In the genomic region with DNA sequence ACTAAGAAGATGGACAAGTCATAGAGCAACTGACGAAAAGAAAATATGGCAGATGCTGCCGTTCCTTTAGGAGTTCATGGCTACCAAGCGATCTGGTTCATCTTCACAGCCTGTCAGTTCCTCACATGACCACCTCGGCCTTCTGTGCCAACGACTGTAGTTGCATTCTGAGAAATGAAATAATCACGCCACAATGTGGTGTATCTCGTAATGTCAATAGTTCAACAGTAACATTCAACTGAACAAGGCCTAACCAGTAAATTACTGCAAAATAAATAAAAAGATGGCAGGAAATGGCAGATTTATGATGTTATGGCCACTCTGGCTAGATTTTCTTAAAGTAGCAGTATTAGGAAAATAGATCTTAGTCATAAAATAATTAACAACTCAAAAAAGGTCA, we compare ENCODE assay signal across 10 cellular contexts. TPM values are rescaled to one million over a fixed set of nuclear protein-coding genes. Genes with fewer than 3 reads are reported as not detected.
DNase-seq lines count a peak whose midpoint lies in the region; ATAC-seq and TF ChIP-seq lines count a peak whose summit lies in the region.
"Had no signal": no experiment of that assay in that cellular context is flagged by ENCODE, and none has a peak within 500 bp of the region (broad histone marks: within the 10 kb centered on the region; RNA-seq: fewer than 3 reads in every experiment).

No MANE protein-coding gene starts in this region.

- intact Hi-C loops in CD14-positive monocyte (cut with micrococcal nuclease): no loop called here

- no peak overlapping the region for H3K4me3 Mint-ChIP-seq in CD14-positive monocyte
- peak overlapping the region; percentile 72 for H3K4me3 Mint-ChIP-seq in activated CD4-positive, alpha-beta T cell treated with anti-CD3 and anti-CD28 coated beads, Interleukin-2, amount 10 ng/mL, durations not matched to agents 7 days and 5 days
- peak overlapping the region; percentile 62 to 91 for H3K4me3 Mint-ChIP-seq in effector memory CD8-positive, alpha-beta T cell
- H3K4me3 Mint-ChIP-seq: stimulated activated memory B cell treated with anti-CD40 and anti-IgM and Interleukin-4, amounts not matched to agents 10 μg/mL and 1 μg/mL and 100 μg/mL, for 72 hours had no signal

- peaks cover 0 to 2% (median under 1%) of the 10 kb centered on the region in 3 donors for H3K27me3 Mint-ChIP-seq in CD14-positive monocyte (ENCODE audit: low read depth in 3 of 3)
- H3K27me3 Mint-ChIP-seq in activated CD4-positive, alpha-beta T cell treated with anti-CD3 and anti-CD28 coated beads, Interleukin-2, amount 10 ng/mL, durations not matched to agents 7 days and 5 days: no peaks in the 10 kb centered on the region
- no peaks in the 10 kb centered on the region for H3K27me3 Mint-ChIP-seq in effector memory CD8-positive, alpha-beta T cell

- DNase-seq in CD14-positive monocyte (ENCODE audit: low spot score): no peak
- DNase-seq in NCI-H2081 (lab: John Stamatoyannopoulos, UW): peak; percentile 51 to 77
- DNase-seq in activated CD4-positive, alpha-beta T cell treated with anti-CD3 and anti-CD28 coated beads, Interleukin-2, amount 10 ng/mL, durations not matched to agents 7 days and 5 days: peak; percentile 65
- DNase-seq in effector memory CD8-positive, alpha-beta T cell: peak; percentile 58 to 67 (median 64)
- no peak for DNase-seq in T1000 (lab: John Stamatoyannopoulos, UW)
- no peak for DNase-seq in SIG-M5 treated with dmso at 0.1 percent for 504 hours (lab: John Stamatoyannopoulos, UW; ENCODE audit: unreplicated experiment)
- DNase-seq: T-helper 9 cell had no signal

- POLR2A ChIA-PET in activated CD4-positive, alpha-beta T cell treated with anti-CD3 and anti-CD28 coated beads, Interleukin-2, amount 10 ng/mL, durations not matched to agents 7 days and 5 days (lab: Charles Lee): no interaction called here

- no peak for TF ChIP-seq CTCF in CD14-positive monocyte (IDR thresholded peaks at IDR 0.05)

- peaks cover 60% of the 10 kb centered on the region for H3K4me1 Mint-ChIP-seq in CD14-positive monocyte
- H3K4me1 Mint-ChIP-seq in activated CD4-positive, alpha-beta T cell treated with anti-CD3 and anti-CD28 coated beads, Interleukin-2, amount 10 ng/mL, durations not matched to agents 7 days and 5 days: peaks cover 63% of the 10 kb centered on the region
- H3K4me1 Mint-ChIP-seq in effector memory CD8-positive, alpha-beta T cell (ENCODE audit: low read depth in 2 of 2): peaks cover 29 to 63% of the 10 kb centered on the region in 2 donors

- H3K27ac Mint-ChIP-seq in CD14-positive monocyte: peak overlapping the region; percentile 11 to 86 (median 57)
- peak overlapping the region; percentile 93 for H3K27ac Mint-ChIP-seq in activated CD4-positive, alpha-beta T cell treated with anti-CD3 and anti-CD28 coated beads, Interleukin-2, amount 10 ng/mL, durations not matched to agents 7 days and 5 days
- peak overlapping the region; percentile 67 to 98 for H3K27ac Mint-ChIP-seq in effector memory CD8-positive, alpha-beta T cell
- H3K27ac Mint-ChIP-seq: stimulated activated memory B cell treated with anti-CD40 and anti-IgM and Interleukin-4, amounts not matched to agents 10 μg/mL and 1 μg/mL and 100 μg/mL, for 72 hours had no signal

- CTCF ChIA-PET in activated CD4-positive, alpha-beta T cell treated with anti-CD3 and anti-CD28 coated beads, Interleukin-2, amount 10 ng/mL, durations not matched to agents 7 days and 5 days (lab: Charles Lee): interaction anchor here (1.1 kb wide), 1 partner anchor 17 kb away, joined by 8 read pairs; no protein-coding TSS in a partner anchor

- peaks cover 3 to 6% of the 10 kb centered on the region in 2 donors for H3K36me3 Mint-ChIP-seq in CD14-positive monocyte
- peaks cover 47% of the 10 kb centered on the region for H3K36me3 Mint-ChIP-seq in activated CD4-positive, alpha-beta T cell treated with anti-CD3 and anti-CD28 coated beads, Interleukin-2, amount 10 ng/mL, durations not matched to agents 7 days and 5 days (ENCODE audit: low read depth)
- peaks cover 41% of the 10 kb centered on the region for H3K36me3 Mint-ChIP-seq in effector memory CD8-positive, alpha-beta T cell (ENCODE audit: insufficient read depth)
- H3K36me3 Mint-ChIP-seq: stimulated activated memory B cell treated with anti-CD40 and anti-IgM and Interleukin-4, amounts not matched to agents 10 μg/mL and 1 μg/mL and 100 μg/mL, for 72 hours had no signal

- no peaks in the 10 kb centered on the region for H3K9me3 Mint-ChIP-seq in CD14-positive monocyte
- H3K9me3 Mint-ChIP-seq in activated CD4-positive, alpha-beta T cell treated with anti-CD3 and anti-CD28 coated beads, Interleukin-2, amount 10 ng/mL, durations not matched to agents 7 days and 5 days: no peaks in the 10 kb centered on the region
- H3K9me3 Mint-ChIP-seq in effector memory CD8-positive, alpha-beta T cell: no peaks in the 10 kb centered on the region
- H3K9me3 Mint-ChIP-seq: stimulated activated memory B cell treated with anti-CD40 and anti-IgM and Interleukin-4, amounts not matched to agents 10 μg/mL and 1 μg/mL and 100 μg/mL, for 72 hours had no signal

- peak; percentile 54 for ATAC-seq in effector memory CD8-positive, alpha-beta T cell (replicated peaks)
- ATAC-seq in HG03460 (IDR thresholded peaks at IDR 0.05; ENCODE audit: unreplicated experiment) (no peak), GM19328 (IDR thresholded peaks at IDR 0.05; ENCODE audit: unreplicated experiment) (no peak)
- ATAC-seq: stimulated activated memory B cell treated with anti-CD40 and anti-IgM and Interleukin-4, amounts not matched to agents 10 μg/mL and 1 μg/mL and 100 μg/mL, for 72 hours had no signal

RNA-seq across cellular contexts. Expression of a gene that starts 4.4 kb away (rescaled TPM):
- polyA plus RNA-seq in CD14-positive monocyte: 1 to 10 TPM; 1.1 to 3.3 TPM
- total RNA-seq in activated CD4-positive, alpha-beta T cell treated with anti-CD3 and anti-CD28 coated beads, Interleukin-2, amount 10 ng/mL, durations not matched to agents 7 days and 5 days: 10 to 100 TPM; 51.1 to 57.4 TPM

Comparison
In these comparisons a context has a peak if more than half of its experiments do, and no peak if none do; other contexts are left out.
1. DNase-seq: peak in NCI-H2081 (2 of 2), activated CD4-positive, alpha-beta T cell treated with anti-CD3 and anti-CD28 coated beads, Interleukin-2, amount 10 ng/mL, durations not matched to agents 7 days and 5 days (single experiment) and effector memory CD8-positive, alpha-beta T cell (3 of 3); none in CD14-positive monocyte (single experiment), T1000 (single experiment) and SIG-M5 treated with dmso at 0.1 percent for 504 hours (single experiment).
2. H3K4me3 Mint-ChIP-seq: peak in activated CD4-positive, alpha-beta T cell treated with anti-CD3 and anti-CD28 coated beads, Interleukin-2, amount 10 ng/mL, durations not matched to agents 7 days and 5 days (single experiment) and effector memory CD8-positive, alpha-beta T cell (2 of 2); none in CD14-positive monocyte (0 of 2).
3. Peak in every context shown above with its lines, with median percentiles within 50 percentile points of each other: H3K27ac Mint-ChIP-seq.